In genomic region chr9:14097215-14097614, GRCh38 we compare ENCODE assay signal across 1 cellular context.
TF ChIP-seq lines count a peak whose summit lies in the region.

No MANE protein-coding gene starts in this region.

TF ChIP-seq in GM23338, 12 proteins besides CTCF, POLR2A, EP300 and RAD21 (continued from another document):
- TF ChIP-seq ZNF462 (CRISPR knock-in tag; IDR thresholded peaks at IDR 0.05), result no peak
